Comparison of ENCODE assay signal across 1 cellular context in the genomic region with DNA sequence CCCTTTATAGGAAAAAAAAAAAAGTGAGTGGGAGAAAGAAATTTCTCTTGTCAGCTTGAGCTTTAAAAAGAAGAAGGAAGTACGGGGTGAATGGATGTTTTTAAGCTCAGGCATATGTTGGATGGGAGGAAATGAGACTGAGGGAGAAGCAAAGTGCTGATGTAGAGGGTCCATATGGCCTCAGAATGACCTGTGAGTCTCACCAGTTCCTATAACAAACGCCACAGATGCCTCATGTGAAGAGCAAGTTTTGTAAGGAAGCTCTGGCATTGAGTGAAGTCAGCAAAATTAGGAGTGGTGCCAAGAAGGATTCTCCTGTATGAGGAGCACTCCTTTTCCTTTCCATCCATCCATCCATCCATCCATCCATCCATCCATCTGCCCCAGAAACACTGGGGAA.
TF ChIP-seq lines count a peak whose summit lies in the region.

No MANE protein-coding gene starts in this region.

TF ChIP-seq in K562, 482 proteins besides CTCF, POLR2A, EP300 and RAD21 (continued from another document):
- TF ChIP-seq, protein P1, sequence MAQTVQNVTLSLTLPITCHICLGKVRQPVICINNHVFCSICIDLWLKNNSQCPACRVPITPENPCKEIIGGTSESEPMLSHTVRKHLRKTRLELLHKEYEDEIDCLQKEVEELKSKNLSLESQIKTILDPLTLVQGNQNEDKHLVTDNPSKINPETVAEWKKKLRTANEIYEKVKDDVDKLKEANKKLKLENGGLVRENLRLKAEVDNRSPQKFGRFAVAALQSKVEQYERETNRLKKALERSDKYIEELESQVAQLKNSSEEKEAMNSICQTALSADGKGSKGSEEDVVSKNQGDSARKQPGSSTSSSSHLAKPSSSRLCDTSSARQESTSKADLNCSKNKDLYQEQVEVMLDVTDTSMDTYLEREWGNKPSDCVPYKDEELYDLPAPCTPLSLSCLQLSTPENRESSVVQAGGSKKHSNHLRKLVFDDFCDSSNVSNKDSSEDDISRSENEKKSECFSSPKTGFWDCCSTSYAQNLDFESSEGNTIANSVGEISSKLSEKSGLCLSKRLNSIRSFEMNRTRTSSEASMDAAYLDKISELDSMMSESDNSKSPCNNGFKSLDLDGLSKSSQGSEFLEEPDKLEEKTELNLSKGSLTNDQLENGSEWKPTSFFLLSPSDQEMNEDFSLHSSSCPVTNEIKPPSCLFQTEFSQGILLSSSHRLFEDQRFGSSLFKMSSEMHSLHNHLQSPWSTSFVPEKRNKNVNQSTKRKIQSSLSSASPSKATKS (CRISPR knock-in tag; IDR thresholded peaks at IDR 0.05): no peak
- no peak for TF ChIP-seq ETV1 (tag; conservative IDR thresholded peaks at IDR 0.05; ENCODE audit: low read depth)
- no peak for TF ChIP-seq ZNF507 (tag; conservative IDR thresholded peaks at IDR 0.05)
- TF ChIP-seq, protein P2, sequence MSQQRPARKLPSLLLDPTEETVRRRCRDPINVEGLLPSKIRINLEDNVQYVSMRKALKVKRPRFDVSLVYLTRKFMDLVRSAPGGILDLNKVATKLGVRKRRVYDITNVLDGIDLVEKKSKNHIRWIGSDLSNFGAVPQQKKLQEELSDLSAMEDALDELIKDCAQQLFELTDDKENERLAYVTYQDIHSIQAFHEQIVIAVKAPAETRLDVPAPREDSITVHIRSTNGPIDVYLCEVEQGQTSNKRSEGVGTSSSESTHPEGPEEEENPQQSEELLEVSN (IDR thresholded peaks at IDR 0.05; ENCODE audit: borderline replicate concordance in 1 of 2, extremely low read depth in 1 of 2, insufficient read depth in 1 of 2, insufficient read length in 1 of 2, low read depth in 1 of 2, low read length in 1 of 2, poor library complexity in 1 of 2, severe bottlenecking in 1 of 2): no peak
- TF ChIP-seq SOX6 (IDR thresholded peaks at IDR 0.05): no peak
- peak; percentile 71 for TF ChIP-seq ZNF316 (IDR thresholded peaks at IDR 0.05)
- no peak for TF ChIP-seq ZNF589 (CRISPR knock-in tag; IDR thresholded peaks at IDR 0.05; ENCODE audit: low read depth)
- TF ChIP-seq TAF9B (IDR thresholded peaks at IDR 0.05; ENCODE audit: partially characterized antibody): no peak
- TF ChIP-seq CHD4 (IDR thresholded peaks at IDR 0.05; ENCODE audit: insufficient read depth, insufficient replicate concordance, low read depth, low read length, poor library complexity, severe bottlenecking): no peak
- no peak for TF ChIP-seq FOXJ2 (tag; IDR thresholded peaks at IDR 0.05)
- TF ChIP-seq RBM25 (IDR thresholded peaks at IDR 0.05; ENCODE audit: low read depth, low read length, severe bottlenecking): no peak
- TF ChIP-seq GABPA (tag; conservative IDR thresholded peaks at IDR 0.05; ENCODE audit: low read depth): no peak
TF ChIP-seq in K562: peak in this region for 3.
